Comparison of ENCODE assay signal across 8 cellular contexts in the genomic region with DNA sequence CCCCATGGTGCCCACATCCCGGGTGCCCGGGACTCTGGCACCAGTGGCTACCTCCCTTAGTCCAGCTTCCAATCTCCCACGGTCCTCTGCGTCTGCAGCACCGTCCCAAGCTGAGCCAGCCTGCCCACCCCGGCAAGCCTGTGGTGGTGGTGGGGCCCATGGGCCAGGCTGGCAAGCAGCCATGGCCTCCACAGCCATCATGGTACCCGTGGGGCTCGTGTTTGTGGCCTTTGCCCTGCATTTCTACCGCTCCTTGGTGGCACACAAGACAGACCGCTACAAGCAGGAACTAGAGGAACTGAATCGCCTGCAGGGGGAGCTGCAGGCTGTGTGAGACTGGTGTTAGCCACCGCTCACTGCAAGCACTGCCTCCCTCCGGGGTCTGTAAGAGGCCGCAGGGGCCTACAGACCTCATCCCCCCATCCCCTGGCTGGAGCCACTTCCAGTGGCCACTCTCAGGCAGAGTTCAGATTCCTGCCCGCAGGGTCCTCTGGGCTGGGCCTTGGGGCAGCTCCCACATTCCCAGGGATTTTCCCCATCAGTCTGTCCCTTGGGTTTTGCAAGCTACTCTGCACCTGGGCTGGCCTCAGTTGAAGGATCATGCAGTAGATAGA. TPM values are rescaled to one million over a fixed set of nuclear protein-coding genes. Genes with fewer than 3 reads are reported as not detected.
DNase-seq lines count a peak whose midpoint lies in the region; ATAC-seq and TF ChIP-seq lines count a peak whose summit lies in the region.

No MANE protein-coding gene starts in this region.

- no peak overlapping the region for H3K27ac ChIP-seq in lower lobe of right lung

- peaks cover 50% of the 10 kb centered on the region for H3K4me1 ChIP-seq in lower lobe of right lung

- H3K9me3 ChIP-seq in lower lobe of right lung = no peaks in the 10 kb centered on the region

- no peak for DNase-seq in AG04449 (ENCODE audit: low read depth, low spot score)
- peak; percentile 34 for DNase-seq in NCI-H226
- peak; percentile 92 for DNase-seq in cerebellar cortex (ENCODE audit: low spot score)
- peak; percentile 69 for DNase-seq in lower lobe of right lung
- DNase-seq in stimulated activated CD8-positive, alpha-beta memory T cell treated with anti-CD3 and anti-CD28 coated beads, Interleukin-4, amount 100 ng/mL, for 24 hours (ENCODE audit: low read depth) = peak; percentile 53

- ATAC-seq in GM18520 (IDR thresholded peaks at IDR 0.05; ENCODE audit: unreplicated experiment) = peak; percentile 22
- ATAC-seq in lower lobe of right lung = no peak
- no peak for ATAC-seq in HG02981 (IDR thresholded peaks at IDR 0.05; ENCODE audit: unreplicated experiment)

- intact Hi-C loops in lower lobe of right lung (cut with DNase I) = no loop called here

- POLR2A ChIA-PET in AG04449 (lab: Yijun Ruan, JAX) = interaction anchor here (0.6 to 1.5 kb wide), 3 partner anchors 118 to 512 kb away, joined by 3 to 4 read pairs (median 3); partner anchors contain the start of gene FUS

- CTCF ChIA-PET in AG04449 (lab: Yijun Ruan, JAX) = interaction anchor here (0.6 to 8.4 kb wide), 37 partner anchors 12 to 919 kb away, joined by 3 to 103 read pairs (median 5); partner anchors contain the start of genes ARMC5, FBXL19, FUS and HSD3B7

- H3K27me3 ChIP-seq in lower lobe of right lung (ENCODE audit: low read depth) = no peaks in the 10 kb centered on the region

- H3K4me3 ChIP-seq in AG04449 (ENCODE audit: low read depth, low read length) = no peak overlapping the region
- no peak overlapping the region for H3K4me3 ChIP-seq in WI38 (ENCODE audit: low read depth, low read length)
- H3K4me3 ChIP-seq in lower lobe of right lung = no peak overlapping the region

- no peaks in the 10 kb centered on the region for H3K36me3 ChIP-seq in lower lobe of right lung

- TF ChIP-seq CTCF in AG04449 (IDR thresholded peaks at IDR 0.05; ENCODE audit: insufficient read depth, low read length, missing control alignments) (peak; percentile 78), WI38 (IDR thresholded peaks at IDR 0.05; ENCODE audit: low read depth, low read length) (peak; percentile 76), lower lobe of right lung (IDR thresholded peaks at IDR 0.05) (peak; percentile 65)

RNA-seq across cellular contexts. Expression of gene SETD1A, which starts 3.9 kb away (rescaled TPM):
- 15.0 TPM for total RNA-seq in lower lobe of right lung

RNA-seq across cellular contexts. Expression of gene ORAI3, which starts 4.8 kb away (rescaled TPM):
- 30.2 TPM for total RNA-seq in lower lobe of right lung

RNA-seq across cellular contexts. Expression of gene FBXL19, which starts 30.2 kb away (rescaled TPM):
- total RNA-seq in lower lobe of right lung = 14.5 TPM

RNA-seq across cellular contexts. Expression of gene HSD3B7, which starts 31.4 kb away (rescaled TPM):
- total RNA-seq in lower lobe of right lung = 23.6 TPM

RNA-seq across cellular contexts. Expression of gene STX1B, which starts 56.8 kb away (rescaled TPM):
- 0.32 TPM for total RNA-seq in lower lobe of right lung
